10 cellular contexts compared by ENCODE assay signal in genomic region chr3:20055020-20055775, GRCh38. TPM values are rescaled to one million over a fixed set of nuclear protein-coding genes. Genes with fewer than 3 reads are reported as not detected.
DNase-seq lines count a peak whose midpoint lies in the region; ATAC-seq lines count a peak whose summit lies in the region.
"Had no signal": no experiment of that assay in that cellular context is flagged by ENCODE, and none has a peak within 500 bp of the region (broad histone marks: within the 10 kb centered on the region; RNA-seq: fewer than 3 reads in every experiment).

No MANE protein-coding gene starts in this region.

- 85 to 88% methylated on average over 10 of the region's 10 CpGs for WGBS in aorta, 2 donors

- intact Hi-C loops in aorta (cut with DNase I) = no loop called here

- no peaks in the 10 kb centered on the region for H3K9me3 ChIP-seq in aorta (ENCODE audit: control insufficient read depth, low read length)

- H3K4me3 ChIP-seq in aorta (ENCODE audit: low read length in 2 of 2) = no peak overlapping the region
- H3K4me3 ChIP-seq: cardiac muscle cell had no signal

- peaks cover 4% of the 10 kb centered on the region in 2 donors for H3K4me1 ChIP-seq in aorta (ENCODE audit: control insufficient read depth in 1 of 2, insufficient read depth in 2 of 2, low read length in 2 of 2)

- H3K27ac ChIP-seq in epithelial cell of prostate (peak overlapping the region; percentile 44), aorta (ENCODE audit: low read depth in 1 of 2, low read length in 2 of 2) (peak overlapping the region in 1 of 2 donors; percentile 40)
- H3K27ac ChIP-seq: cardiac muscle cell had no signal

- no peaks in the 10 kb centered on the region for H3K27me3 ChIP-seq in aorta (ENCODE audit: control insufficient read depth in 1 of 2, insufficient read depth in 2 of 2, low read length in 1 of 2)
- H3K27me3 ChIP-seq: cardiac muscle cell had no signal

- ATAC-seq in GM18502 (IDR thresholded peaks at IDR 0.05; ENCODE audit: poor library complexity, unreplicated experiment) (peak; percentile 17), GM21619 (IDR thresholded peaks at IDR 0.05; ENCODE audit: unreplicated experiment) (peak; percentile 8), aorta (ENCODE audit: low FRiP score) (no peak)

- no peaks in the 10 kb centered on the region for H3K36me3 ChIP-seq in aorta (ENCODE audit: control insufficient read depth in 1 of 2, insufficient read depth in 2 of 2, low read length in 1 of 2)
- H3K36me3 ChIP-seq: cardiac muscle cell had no signal

- DNase-seq in NCI-H1694 treated with DMSO at 0.1 percent for 48 hours (lab: John Stamatoyannopoulos, UW) (peak; percentile 66), epithelial cell of prostate (ENCODE audit: low read depth, low spot score) (no peak), putamen (ENCODE audit: low spot score) (no peak), aorta (no peak), GM19240 (ENCODE audit: insufficient read length, low spot score) (no peak), NCI-H1105 treated with DMSO at 0.1 percent for 48 hours (lab: John Stamatoyannopoulos, UW) (no peak)

RNA-seq across cellular contexts. Expression of gene KAT2B, which starts 15.0 kb away (rescaled TPM):
- total RNA-seq in aorta = 10 to 100 TPM; 44.1 to 54.2 TPM
- 10 to 100 TPM; 20.6 to 27.4 TPM for polyA plus RNA-seq in aorta

RNA-seq across cellular contexts. Expression of gene PP2D1, which starts 43.1 kb away (rescaled TPM):
- not detected for total RNA-seq in aorta
- not detected for polyA plus RNA-seq in aorta
- total RNA-seq: cardiac muscle cell, HT1080 had no signal
